In the genomic region with DNA sequence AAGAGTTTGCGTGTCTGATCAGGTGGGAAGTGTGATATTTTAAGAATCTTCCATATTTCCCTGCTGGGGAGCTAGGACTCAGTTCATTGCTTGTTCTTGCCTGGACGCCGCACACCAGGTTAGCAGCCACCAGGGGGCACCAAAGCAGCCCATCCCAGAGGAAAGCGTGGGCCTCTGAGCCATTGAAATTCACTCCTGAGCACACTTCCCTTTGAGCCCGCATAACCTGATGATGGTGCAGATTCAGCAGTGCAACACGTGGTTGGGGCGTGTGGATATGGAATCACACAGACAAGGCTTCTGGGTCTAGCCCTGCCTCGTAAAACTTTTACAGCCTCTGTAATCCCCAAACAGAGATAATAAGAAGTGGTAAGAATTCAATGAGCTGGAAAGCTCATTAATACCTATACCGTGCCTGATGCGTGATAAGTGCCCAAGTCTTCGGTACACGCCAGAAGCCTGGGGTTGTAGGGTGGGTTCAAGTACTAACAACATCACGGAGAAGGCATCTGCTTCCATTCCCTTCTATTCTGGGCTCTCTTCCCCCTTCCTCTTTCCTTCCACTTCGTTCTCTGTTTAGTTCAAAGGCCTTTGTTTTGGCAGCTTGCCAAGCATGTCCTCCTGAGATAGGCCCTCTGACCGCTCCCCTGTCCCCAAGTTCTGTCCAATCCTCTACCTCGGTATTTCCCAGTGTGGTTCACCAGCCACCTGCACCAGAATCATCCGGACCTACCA, we compare ENCODE assay signal across 8 cellular contexts.
A peak's percentile ranks its signal among the peaks of the same experiment; 100 is the strongest.
DNase-seq lines count a peak whose midpoint lies in the region; ATAC-seq and TF ChIP-seq lines count a peak whose summit lies in the region.

No MANE protein-coding gene starts in this region.

- no peak overlapping the region for H3K27ac ChIP-seq in DOHH2 (ENCODE audit: low read depth, low read length)
- H3K27ac ChIP-seq in stomach: peak overlapping the region in 3 of 5 donors; percentile 24 to 40 (median 39)

- no peaks in the 10 kb centered on the region for H3K79me2 ChIP-seq in DOHH2 (ENCODE audit: control insufficient read depth, low read length)

- no peaks in the 10 kb centered on the region for H3K36me3 Mint-ChIP-seq in neural crest cell (ENCODE audit: low read depth)

- H3K27ac Mint-ChIP-seq in neural crest cell (ENCODE audit: unreplicated experiment): no peak overlapping the region

- no peaks in the 10 kb centered on the region for H3F3A ChIP-seq in DOHH2 (ENCODE audit: control insufficient read depth, insufficient read depth)

- peaks cover 10% of the 10 kb centered on the region for H3K4me1 Mint-ChIP-seq in neural crest cell

- H3K9me3 ChIP-seq in DOHH2 (ENCODE audit: control insufficient read depth, insufficient read depth, low read length): no peaks in the 10 kb centered on the region
- H3K9me3 ChIP-seq in stomach: peaks cover 0 to 8% (median 2%) of the 10 kb centered on the region in 4 donors

- H3K4me3 ChIP-seq in DOHH2 (ENCODE audit: low read length) (0 out of 2 replicates have a peak overlapping the region, but pooled peaks have one; percentile 1), fibroblast of the aortic adventitia (ENCODE audit: low read depth, low read length) (no peak overlapping the region), stomach (peak overlapping the region in 2 of 4 donors; percentile 3 to 19)

- peak; percentile 61 for ATAC-seq in GM21737 (IDR thresholded peaks at IDR 0.05; ENCODE audit: unreplicated experiment)

- H3K27me3 Mint-ChIP-seq in neural crest cell (ENCODE audit: low read depth): no peaks in the 10 kb centered on the region

- H3K27me3 ChIP-seq in DOHH2 (ENCODE audit: control insufficient read depth, low read length): peaks cover 15% of the 10 kb centered on the region
- H3K27me3 ChIP-seq in stomach: no peaks in the 10 kb centered on the region

- H3K9me3 Mint-ChIP-seq in neural crest cell: no peaks in the 10 kb centered on the region

- WGBS in stomach, 5 donors: 24 to 28% (median 26%) methylated on average over 17 of the region's 17 CpGs

- intact Hi-C loops in stomach (cut with DNase I; ENCODE audit: low total_unique reads): no loop called here

- H3K36me3 ChIP-seq in DOHH2 (ENCODE audit: control insufficient read depth, low read length) (no peaks in the 10 kb centered on the region), stomach (no peaks in the 10 kb centered on the region)

- TF ChIP-seq EP300 in stomach (IDR thresholded peaks at IDR 0.05): no peak

- no peak overlapping the region for H3K4me3 Mint-ChIP-seq in neural crest cell

- TF ChIP-seq POLR2A in stomach (IDR thresholded peaks at IDR 0.05): no peak

- H3K4me2 ChIP-seq in DOHH2 (ENCODE audit: low read length): peak overlapping the region; percentile 42

- peaks cover 11% of the 10 kb centered on the region for H3K4me1 ChIP-seq in DOHH2 (ENCODE audit: control insufficient read depth, low read length)
- peaks cover 10 to 15% (median 13%) of the 10 kb centered on the region in 4 donors for H3K4me1 ChIP-seq in stomach

- no peaks in the 10 kb centered on the region for H3K9me2 ChIP-seq in DOHH2 (replicated peaks; ENCODE audit: control insufficient read depth, low read length)

- peak; percentile 100 for TF ChIP-seq CTCF in DOHH2 (IDR thresholded peaks at IDR 0.05; ENCODE audit: low read depth, low read length, poor library complexity, severe bottlenecking)
- TF ChIP-seq CTCF in fibroblast of the aortic adventitia (IDR thresholded peaks at IDR 0.05; ENCODE audit: insufficient read depth, low read length): peak; percentile 97
- peak; percentile 96 for TF ChIP-seq CTCF in neural crest cell (conservative IDR thresholded peaks at IDR 0.05)
- peak in 5 of 7 experiments; percentile 74 to 91 (median 85) for TF ChIP-seq CTCF in stomach (IDR thresholded peaks at IDR 0.05)

- peak; percentile 0 for DNase-seq in KG1 (lab: John Stamatoyannopoulos, UW)
- DNase-seq in RKO (ENCODE audit: low spot score): peak; percentile 86
- peak; percentile 58 to 65 for DNase-seq in activated T-helper 1 cell treated with anti-CD3 and anti-CD28 coated beads, Interleukin-2, amount 50 U/mL, for 16 hours (ENCODE audit: low read depth in 1 of 2, low spot score in 1 of 2)
- peak; percentile 83 for DNase-seq in fibroblast of the aortic adventitia (ENCODE audit: low read depth)
- DNase-seq in neural crest cell (ENCODE audit: low read depth, low spot score): peak; percentile 90
- peak; percentile 89 for DNase-seq in stomach

- H4K20me1 ChIP-seq in DOHH2 (ENCODE audit: control insufficient read depth, insufficient read depth, low read depth, low read length): no peaks in the 10 kb centered on the region

Comparison
In these comparisons a context has a peak if more than half of its experiments do, and no peak if none do; other contexts are left out.
1. DNase-seq: peak in every context shown above with its lines; median percentile 90 in neural crest cell; 89 in stomach; 86 in RKO; 83 in fibroblast of the aortic adventitia; 62 in activated T-helper 1 cell treated with anti-CD3 and anti-CD28 coated beads, Interleukin-2, amount 50 U/mL, for 16 hours; 0 in KG1.